Comparison of ENCODE assay signal across 11 cellular contexts in genomic region chr2:163479599-163479998, GRCh38.
"Had no signal": no experiment of that assay in that cellular context is flagged by ENCODE, and none has a peak within 500 bp of the region (broad histone marks: within the 10 kb centered on the region; RNA-seq: fewer than 3 reads in every experiment).

No MANE protein-coding gene starts in this region.

- H3K9ac ChIP-seq: GM23248 had no signal

- ATAC-seq: GM23338, HCT116 had no signal

- H3K36me3 ChIP-seq: HAP-1 had no signal

- FAIRE-seq: H1, H54 had no signal

- H3K4me1 ChIP-seq: HAP-1 had no signal

- H3K27ac ChIP-seq: GM23248 had no signal

- H3K9me3 Mint-ChIP-seq: GM23338, H9 had no signal

- H2AFZ ChIP-seq: GM23248, GM23338 had no signal

- H3K4me2 ChIP-seq: GM23338 had no signal

- DNase-seq: GM23248, GOT3, H7, H9, HCEC 1CT, HFFc6 had no signal

- H3K9me3 ChIP-seq: HAP-1 had no signal

- H3K4me3 Mint-ChIP-seq: GM23338, H9, HFFc6 had no signal

- H3K4me3 ChIP-seq: GM23248, GM23338, HAP-1 had no signal

- H3K27ac Mint-ChIP-seq: GM23338, H9, HFFc6 had no signal
